15 cellular contexts compared by ENCODE assay signal in genomic region chr10:13327516-13327915, GRCh38. TPM values are rescaled to one million over a fixed set of nuclear protein-coding genes. Genes with fewer than 3 reads are reported as not detected.
DNase-seq lines count a peak whose midpoint lies in the region; ATAC-seq lines count a peak whose summit lies in the region.
"Had no signal": no experiment of that assay in that cellular context is flagged by ENCODE, and none has a peak within 500 bp of the region (broad histone marks: within the 10 kb centered on the region; RNA-seq: fewer than 3 reads in every experiment).

No MANE protein-coding gene starts in this region.

- no peaks in the 10 kb centered on the region for H3K9me3 Mint-ChIP-seq in activated naive CD4-positive, alpha-beta T cell treated with anti-CD3 and anti-CD28 coated beads, Interleukin-2, amount 50 U/mL, for 24 hours
- H3K9me3 Mint-ChIP-seq in immature natural killer cell, result no peaks in the 10 kb centered on the region

- H3K36me3 Mint-ChIP-seq in activated naive CD4-positive, alpha-beta T cell treated with anti-CD3 and anti-CD28 coated beads, Interleukin-2, amount 50 U/mL, for 24 hours, result peaks cover 24% of the 10 kb centered on the region
- peaks cover 36 to 72% (median 41%) of the 10 kb centered on the region in 3 donors for H3K36me3 Mint-ChIP-seq in immature natural killer cell

- no peaks in the 10 kb centered on the region for H3K4me1 Mint-ChIP-seq in activated naive CD4-positive, alpha-beta T cell treated with anti-CD3 and anti-CD28 coated beads, Interleukin-2, amount 50 U/mL, for 24 hours
- H3K4me1 Mint-ChIP-seq in immature natural killer cell, result no peaks in the 10 kb centered on the region

- no peaks in the 10 kb centered on the region for H3K27me3 Mint-ChIP-seq in activated naive CD4-positive, alpha-beta T cell treated with anti-CD3 and anti-CD28 coated beads, Interleukin-2, amount 50 U/mL, for 24 hours
- peaks cover 0 to 1% (median 0%) of the 10 kb centered on the region in 3 donors for H3K27me3 Mint-ChIP-seq in immature natural killer cell (ENCODE audit: low read depth in 3 of 3)

- H3K4me3 Mint-ChIP-seq in activated naive CD4-positive, alpha-beta T cell treated with anti-CD3 and anti-CD28 coated beads, Interleukin-2, amount 50 U/mL, for 24 hours, result no peak overlapping the region
- H3K4me3 Mint-ChIP-seq in immature natural killer cell, result no peak overlapping the region

- H3K27ac Mint-ChIP-seq in activated naive CD4-positive, alpha-beta T cell treated with anti-CD3 and anti-CD28 coated beads, Interleukin-2, amount 50 U/mL, for 24 hours, result peak overlapping the region; percentile 14
- H3K27ac Mint-ChIP-seq in immature natural killer cell, result peak overlapping the region in 4 of 6 donors; percentile 18 to 55 (median 36)

- DNase-seq in activated naive CD4-positive, alpha-beta T cell treated with Interleukin-2 at 50 U/mL for 16 hours, result no peak
- peak; percentile 43 for DNase-seq in fibroblast of gingiva (ENCODE audit: low read depth)
- no peak for DNase-seq in immature natural killer cell
- no peak for DNase-seq in sciatic nerve (ENCODE audit: low spot score)
- no peak for DNase-seq in islet precursor cell
- DNase-seq: DMS 273 treated with DMSO at 0.1 percent for 48 hours, Karpas-422, NCI-H1417, NCI-H1930, NCI-H2171, NCI-H510A had no signal

- intact Hi-C loops in sciatic nerve (cut with DNase I), result no loop called here

- peak; percentile 66 for ATAC-seq in sciatic nerve
- ATAC-seq in HG02981 (IDR thresholded peaks at IDR 0.05; ENCODE audit: unreplicated experiment), result no peak
- ATAC-seq in HG02840 (IDR thresholded peaks at IDR 0.05; ENCODE audit: low FRiP score, unreplicated experiment), result no peak
- ATAC-seq: Panc1 had no signal

RNA-seq across cellular contexts. Expression of gene SEPHS1, which starts 20.6 kb away (rescaled TPM):
- polyA plus RNA-seq in immature natural killer cell, result 10 to 100 TPM; 14.3 to 19.3 (median 18.4) TPM
- total RNA-seq in sciatic nerve, result 34.8 TPM

RNA-seq across cellular contexts. Expression of gene PHYH, which starts 27.7 kb away (rescaled TPM):
- polyA plus RNA-seq in immature natural killer cell, result 10 to 100 TPM in 2 of 3 donors, 1 to 10 TPM in 1; 6.7 to 11.5 (median 11.4) TPM
- 21.7 TPM for total RNA-seq in sciatic nerve
